ENCODE assay signal across 1 cellular context in the genomic region with DNA sequence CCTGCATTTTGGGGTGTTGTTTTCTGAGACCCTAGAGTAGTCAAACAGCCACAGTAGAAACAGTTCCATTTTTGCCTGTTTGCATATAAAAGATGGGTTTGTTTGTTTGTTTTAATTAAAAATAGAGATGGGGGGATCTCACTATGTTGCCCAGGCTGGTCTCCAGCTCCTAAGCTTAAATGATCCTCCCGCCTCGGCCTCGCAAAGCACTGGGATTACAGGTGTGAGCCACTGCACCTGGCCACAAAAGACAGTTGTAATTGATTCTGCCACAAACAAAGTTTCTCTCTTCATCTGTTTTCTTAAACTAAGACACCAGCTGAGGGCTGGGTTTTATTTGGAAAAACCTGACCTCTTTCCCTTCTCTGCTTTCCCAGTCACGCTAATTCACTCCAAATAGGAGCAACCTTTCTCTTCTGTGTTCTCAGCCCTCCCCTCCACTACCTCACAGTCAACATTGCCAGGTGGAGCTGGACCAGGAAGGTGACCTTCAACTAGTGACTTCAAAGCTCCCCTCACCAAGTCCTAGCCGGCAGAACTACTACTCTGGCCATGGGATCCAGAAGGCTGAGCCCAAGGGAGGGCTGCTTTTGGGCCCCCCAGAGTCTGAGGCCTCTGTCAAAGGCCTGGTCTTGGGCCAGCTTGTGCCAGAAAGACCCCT.
TF ChIP-seq lines count a peak whose summit lies in the region.

No MANE protein-coding gene starts in this region.

TF ChIP-seq in HepG2, 621 proteins besides CTCF, POLR2A, EP300 and RAD21 (continued from another document and continues in another):
- TF ChIP-seq, protein P1, sequence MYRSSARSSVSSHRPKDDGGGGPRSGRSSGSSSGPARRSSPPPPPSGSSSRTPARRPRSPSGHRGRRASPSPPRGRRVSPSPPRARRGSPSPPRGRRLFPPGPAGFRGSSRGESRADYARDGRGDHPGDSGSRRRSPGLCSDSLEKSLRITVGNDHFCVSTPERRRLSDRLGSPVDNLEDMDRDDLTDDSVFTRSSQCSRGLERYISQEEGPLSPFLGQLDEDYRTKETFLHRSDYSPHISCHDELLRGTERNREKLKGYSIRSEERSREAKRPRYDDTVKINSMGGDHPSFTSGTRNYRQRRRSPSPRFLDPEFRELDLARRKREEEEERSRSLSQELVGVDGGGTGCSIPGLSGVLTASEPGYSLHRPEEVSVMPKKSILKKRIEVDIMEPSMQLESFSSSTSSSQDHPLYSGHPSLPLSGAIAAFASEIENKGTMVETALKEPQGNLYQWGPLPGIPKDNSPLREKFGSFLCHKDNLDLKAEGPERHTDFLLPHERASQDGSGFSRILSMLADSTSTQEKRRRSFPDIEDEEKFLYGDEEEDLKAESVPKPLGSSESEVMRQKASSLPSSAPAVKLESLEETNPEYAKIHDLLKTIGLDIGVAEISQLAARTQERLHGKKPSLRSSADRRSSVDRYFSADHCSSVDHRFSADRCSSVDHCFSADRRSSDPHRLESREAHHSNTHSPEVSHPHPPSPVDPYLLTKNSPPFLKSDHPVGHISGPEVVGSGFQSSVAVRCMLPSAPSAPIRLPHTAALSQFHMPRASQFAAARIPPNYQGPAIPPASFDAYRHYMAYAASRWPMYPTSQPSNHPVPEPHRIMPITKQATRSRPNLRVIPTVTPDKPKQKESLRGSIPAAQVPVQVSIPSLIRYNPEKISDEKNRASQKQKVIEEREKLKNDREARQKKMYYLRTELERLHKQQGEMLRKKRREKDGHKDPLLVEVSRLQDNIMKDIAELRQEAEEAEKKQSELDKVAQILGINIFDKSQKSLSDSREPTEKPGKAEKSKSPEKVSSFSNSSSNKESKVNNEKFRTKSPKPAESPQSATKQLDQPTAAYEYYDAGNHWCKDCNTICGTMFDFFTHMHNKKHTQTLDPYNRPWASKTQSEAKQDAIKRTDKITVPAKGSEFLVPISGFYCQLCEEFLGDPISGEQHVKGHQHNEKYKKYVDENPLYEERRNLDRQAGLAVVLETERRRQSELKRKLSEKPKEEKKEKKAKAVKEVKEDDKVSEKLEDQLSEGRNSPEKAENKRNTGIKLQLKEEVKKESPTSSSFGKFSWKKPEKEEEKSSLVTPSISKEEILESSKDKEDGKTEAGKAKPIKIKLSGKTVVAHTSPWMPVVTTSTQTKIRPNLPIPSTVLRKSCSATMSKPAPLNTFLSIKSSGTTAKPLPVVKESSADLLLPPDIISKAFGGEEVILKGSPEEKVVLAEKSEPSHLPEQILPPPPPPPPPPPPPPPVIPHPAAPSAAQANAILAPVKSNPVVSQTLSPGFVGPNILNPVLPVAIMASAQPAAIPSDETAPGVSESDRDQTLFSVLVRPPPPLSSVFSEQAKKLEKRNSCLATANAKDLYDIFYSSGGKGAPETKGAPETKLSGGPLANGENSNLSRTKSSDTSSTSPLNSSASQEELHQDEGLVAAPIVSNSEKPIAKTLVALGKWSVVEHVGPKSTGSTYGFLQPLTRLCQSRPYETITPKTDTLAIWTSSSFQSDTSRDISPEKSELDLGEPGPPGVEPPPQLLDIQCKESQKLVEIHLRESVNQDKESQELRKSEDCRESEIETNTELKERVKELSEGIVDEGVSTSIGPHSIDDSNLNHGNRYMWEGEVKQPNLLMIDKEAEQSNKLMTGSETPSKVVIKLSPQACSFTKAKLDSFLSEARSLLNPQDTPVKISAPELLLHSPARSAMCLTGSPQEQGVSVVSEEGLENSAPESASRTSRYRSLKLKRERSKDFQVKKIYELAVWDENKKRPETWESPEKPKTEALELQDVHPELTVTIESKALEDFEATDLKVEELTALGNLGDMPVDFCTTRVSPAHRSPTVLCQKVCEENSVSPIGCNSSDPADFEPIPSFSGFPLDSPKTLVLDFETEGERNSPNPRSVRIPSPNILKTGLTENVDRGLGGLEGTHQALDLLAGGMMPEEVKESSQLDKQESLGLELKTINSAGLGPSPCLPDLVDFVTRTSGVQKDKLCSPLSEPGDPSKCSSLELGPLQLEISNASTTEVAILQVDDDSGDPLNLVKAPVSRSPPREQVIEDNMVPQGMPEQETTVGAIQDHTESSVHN (CRISPR knock-in tag; IDR thresholded peaks at IDR 0.05): no peak
- TF ChIP-seq ZNF281 (CRISPR knock-in tag; IDR thresholded peaks at IDR 0.05; ENCODE audit: borderline replicate concordance) (no peak), SAP130 (CRISPR knock-in tag; IDR thresholded peaks at IDR 0.05; ENCODE audit: low read depth) (peak; percentile 59), ZFX (CRISPR knock-in tag; IDR thresholded peaks at IDR 0.05; ENCODE audit: low read depth) (0 out of 2 replicates have a peak, but pooled peaks have one; percentile 23), ZBTB8A (CRISPR knock-in tag; IDR thresholded peaks at IDR 0.05; ENCODE audit: borderline replicate concordance, low read depth) (no peak), FOXP4 (CRISPR knock-in tag; IDR thresholded peaks at IDR 0.05) (peak; percentile 7; the same call in 1 of the 2 replicates), HHEX (CRISPR knock-in tag; IDR thresholded peaks at IDR 0.05) (no peak), RBAK (CRISPR knock-in tag; IDR thresholded peaks at IDR 0.05) (no peak), AHR (CRISPR knock-in tag; IDR thresholded peaks at IDR 0.05) (no peak), GTF3A (CRISPR knock-in tag; conservative IDR thresholded peaks at IDR 0.05) (no peak), TBX3 (IDR thresholded peaks at IDR 0.05; ENCODE audit: borderline replicate concordance) (no peak), ZNF7 (CRISPR knock-in tag; IDR thresholded peaks at IDR 0.05) (no peak), RCOR2 (CRISPR knock-in tag; IDR thresholded peaks at IDR 0.05) (no peak), U2AF1 (optimal IDR thresholded peaks at IDR 0.05; ENCODE audit: low read depth, low read length) (no peak), ZNF609 (CRISPR knock-in tag; IDR thresholded peaks at IDR 0.05; ENCODE audit: borderline replicate concordance) (no peak), HNRNPL (IDR thresholded peaks at IDR 0.05; ENCODE audit: low read depth, low read length) (no peak), ESRRA (CRISPR knock-in tag; IDR thresholded peaks at IDR 0.05; ENCODE audit: low read depth) (peak; percentile 92), CEBPG (CRISPR knock-in tag; IDR thresholded peaks at IDR 0.05) (no peak), ZNF431 (CRISPR knock-in tag; IDR thresholded peaks at IDR 0.05; ENCODE audit: borderline replicate concordance, low read depth) (no peak), SRSF4 (IDR thresholded peaks at IDR 0.05; ENCODE audit: low read depth, low read length, poor library complexity, severe bottlenecking) (no peak), CAMTA2 (CRISPR knock-in tag; IDR thresholded peaks at IDR 0.05; ENCODE audit: borderline replicate concordance) (no peak), TCF12 (IDR thresholded peaks at IDR 0.05) (no peak), TCF12 (CRISPR knock-in tag; IDR thresholded peaks at IDR 0.05) (no peak), ZNF616 (CRISPR knock-in tag; IDR thresholded peaks at IDR 0.05; ENCODE audit: low read depth) (no peak), PLSCR1 (CRISPR knock-in tag; IDR thresholded peaks at IDR 0.05; ENCODE audit: borderline replicate concordance) (no peak), NR2F2 (IDR thresholded peaks at IDR 0.05; ENCODE audit: borderline replicate concordance, low read depth) (no peak), ZFYVE20 (CRISPR knock-in tag; IDR thresholded peaks at IDR 0.05; ENCODE audit: borderline replicate concordance, low read depth) (no peak), ZNF20 (CRISPR knock-in tag; IDR thresholded peaks at IDR 0.05) (no peak), HNF1A (IDR thresholded peaks at IDR 0.05; ENCODE audit: low read depth) (no peak), HNF1A (CRISPR knock-in tag; IDR thresholded peaks at IDR 0.05; ENCODE audit: borderline replicate concordance) (no peak), HNF4G (IDR thresholded peaks at IDR 0.05; ENCODE audit: borderline replicate concordance, low read depth, low read length) (no peak), HNF4G (CRISPR knock-in tag; IDR thresholded peaks at IDR 0.05; ENCODE audit: borderline replicate concordance, low read depth) (no peak)
